In genomic region chr1:109426278-109427170, GRCh38 we compare ENCODE assay signal across 8 cellular contexts. TPM values are rescaled to one million over a fixed set of nuclear protein-coding genes. Genes with fewer than 3 reads are reported as not detected.
A peak's percentile ranks its signal among the peaks of the same experiment; 100 is the strongest.
DNase-seq lines count a peak whose midpoint lies in the region; ATAC-seq, FAIRE-seq and TF ChIP-seq lines count a peak whose summit lies in the region.

Gene PSMA5 (minus strand): TSS chr1:109426448. CDS start chr1:109426330, 118 bp downstream.

- intact Hi-C loops in kidney (cut with DNase I), result loop anchor here (10.0 kb wide), 1 partner anchor 98 kb away; no protein-coding TSS in a partner anchor

- peak; percentile 92 for FAIRE-seq in kidney (lab: Jason Lieb, UNC)

- ATAC-seq in HG03439 (IDR thresholded peaks at IDR 0.05; ENCODE audit: unreplicated experiment), result peak; percentile 98

- TF ChIP-seq POLR2A in GM19193 (IDR thresholded peaks at IDR 0.05; ENCODE audit: extremely low read depth, insufficient read depth, insufficient read length), result peak; percentile 98

- H3K4me3 Mint-ChIP-seq in chondrocyte (ENCODE audit: unreplicated experiment), result peak within 1 kb of the TSS; percentile 89

- H3K36me3 Mint-ChIP-seq in chondrocyte (ENCODE audit: low read depth), result no peaks in the 10 kb centered on the region

- no peaks in the 10 kb centered on the region for H3K27me3 Mint-ChIP-seq in chondrocyte (ENCODE audit: low read depth)

- peak within 1 kb of the TSS; percentile 63 to 94 for H3K4me3 ChIP-seq in kidney (ENCODE audit: low read length in 2 of 2)

- H3K4me1 Mint-ChIP-seq in chondrocyte (ENCODE audit: low read depth), result peaks cover 43% of the 10 kb centered on the region

- H3K36me3 ChIP-seq in kidney (ENCODE audit: control insufficient read depth in 1 of 2, insufficient read depth in 2 of 2, low read length in 2 of 2), result no peaks in the 10 kb centered on the region

- peaks cover 4 to 8% of the 10 kb centered on the region in 2 donors for H3K4me1 ChIP-seq in kidney (ENCODE audit: control insufficient read depth in 1 of 2, insufficient read depth in 1 of 2, low read depth in 1 of 2, low read length in 2 of 2)

- H3K9me3 ChIP-seq in kidney (ENCODE audit: control insufficient read depth in 1 of 2, low read length in 2 of 2), result no peaks in the 10 kb centered on the region

- TF ChIP-seq CTCF in chondrocyte (IDR thresholded peaks at IDR 0.05) (no peak), kidney (IDR thresholded peaks at IDR 0.05; ENCODE audit: borderline replicate concordance, extremely low read depth, insufficient read depth) (peak; percentile 16)

- DNase-seq in AML-193 (lab: John Stamatoyannopoulos, UW), result peak; percentile 98 to 99
- DNase-seq in NCI-H510A treated with DMSO at 0.1 percent for 48 hours (lab: John Stamatoyannopoulos, UW), result peak; percentile 98
- peak; percentile 82 to 87 for DNase-seq in activated CD4-positive, alpha-beta T cell treated with anti-CD3 and anti-CD28 coated beads for 24 hours (ENCODE audit: low read depth in 2 of 2)
- DNase-seq in chondrocyte (ENCODE audit: low spot score), result peak; percentile 99
- DNase-seq in kidney, result peak; percentile 99
- DNase-seq in stimulated activated CD4-positive, alpha-beta T cell treated with anti-CD3 and anti-CD28 coated beads, Interleukin-15, amount 100 ng/mL, for 24 hours, result peak; percentile 97

- peak within 1 kb of the TSS; percentile 85 to 92 for H3K27ac ChIP-seq in kidney (ENCODE audit: low read depth in 2 of 2, low read length in 2 of 2)

- H3K9ac ChIP-seq in kidney (ENCODE audit: low read length in 2 of 2), result peak within 1 kb of the TSS; percentile 78 to 94

- peak within 1 kb of the TSS; percentile 97 for H3K27ac Mint-ChIP-seq in chondrocyte (ENCODE audit: unreplicated experiment)

- no peaks in the 10 kb centered on the region for H3K9me3 Mint-ChIP-seq in chondrocyte (ENCODE audit: low read depth)

RNA-seq across cellular contexts. Expression of gene PSMA5, which starts in this region (rescaled TPM):
- total RNA-seq in chondrocyte (80.2 to 90.5 TPM (median 84.3 TPM) in 3 replicates), kidney (71.4 TPM)
- polyA plus RNA-seq in kidney (ENCODE audit: insufficient read depth, low read depth, low replicate concordance), result 91.1 TPM

Comparison
In these comparisons a context has a peak if more than half of its experiments do, and no peak if none do; other contexts are left out.
1. Peak in every context shown above with its lines: DNase-seq, ATAC-seq, H3K4me3 ChIP-seq and H3K27ac ChIP-seq.